1 cellular context compared by ENCODE assay signal in the genomic region with DNA sequence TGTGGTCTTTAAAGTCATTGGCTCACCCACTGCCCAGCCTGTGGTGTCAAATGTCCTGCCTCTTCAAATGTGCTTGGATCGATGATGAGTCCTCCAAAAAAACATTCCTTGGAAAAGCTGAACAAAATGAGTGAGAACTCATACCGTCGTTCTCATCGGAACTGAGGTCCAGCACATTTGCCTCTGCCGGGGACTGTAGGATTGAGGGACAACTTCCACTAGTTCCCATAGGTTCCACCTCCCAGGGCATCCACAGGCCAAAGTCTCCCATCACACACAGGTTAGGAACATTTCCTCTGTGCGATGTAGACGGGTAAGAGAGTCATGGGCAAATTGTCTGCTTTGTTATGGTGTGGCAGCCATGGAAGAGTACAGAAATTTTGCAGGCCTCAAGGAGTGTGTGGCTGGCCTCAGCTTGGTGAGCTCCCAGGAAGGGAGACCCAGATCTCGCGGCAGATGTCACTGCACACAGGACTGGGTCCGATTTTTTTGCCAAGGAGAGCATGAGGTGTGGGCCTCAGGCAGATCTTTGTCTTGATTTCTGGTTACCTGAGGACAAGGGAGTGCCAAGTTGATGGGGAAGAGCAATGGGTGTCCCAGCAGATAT.
TF ChIP-seq lines count a peak whose summit lies in the region.

No MANE protein-coding gene starts in this region.

TF ChIP-seq in H1, 55 proteins besides CTCF, POLR2A, EP300 and RAD21:
- TF ChIP-seq ZNF274 (IDR thresholded peaks at IDR 0.05; ENCODE audit: borderline replicate concordance, extremely low read depth, low read length) (peak; percentile 90), RFX5 (IDR thresholded peaks at IDR 0.05; ENCODE audit: borderline replicate concordance, low read depth, low read length) (no peak), CREB1 (IDR thresholded peaks at IDR 0.05) (no peak), JUND (IDR thresholded peaks at IDR 0.05; ENCODE audit: low read length) (no peak), FOSL1 (IDR thresholded peaks at IDR 0.05; ENCODE audit: insufficient read depth, low read depth, low read length) (no peak), TEAD4 (IDR thresholded peaks at IDR 0.05; ENCODE audit: low read depth, low read length) (no peak), RNF2 (IDR thresholded peaks at IDR 0.05; ENCODE audit: borderline replicate concordance, low read depth, low read length, missing control alignments, poor library complexity, severe bottlenecking) (no peak), EZH2 (IDR thresholded peaks at IDR 0.05; ENCODE audit: low read depth, low read length, severe bottlenecking) (no peak), CBX8 (IDR thresholded peaks at IDR 0.05; ENCODE audit: borderline replicate concordance, low read depth, low read length) (no peak)
